ENCODE assay signal across 9 cellular contexts in genomic region chr13:102244617-102245227, GRCh38.
"Had no signal": no experiment of that assay in that cellular context is flagged by ENCODE, and none has a peak within 500 bp of the region (broad histone marks: within the 10 kb centered on the region; RNA-seq: fewer than 3 reads in every experiment).

No MANE protein-coding gene starts in this region.

- H3K4me3 ChIP-seq: GM23248, GM23338, HAP-1 had no signal

- H3K9ac ChIP-seq: GM23248 had no signal

- DNase-seq: GM23248, GOT3, H7, H9, HCEC 1CT, HFFc6 had no signal

- H3K4me2 ChIP-seq: GM23338 had no signal

- H3K27ac ChIP-seq: GM23248 had no signal

- H3K9me3 ChIP-seq: HAP-1 had no signal

- H3K36me3 ChIP-seq: HAP-1 had no signal

- ATAC-seq: GM23338, HCT116 had no signal

- H2AFZ ChIP-seq: GM23248 had no signal

- H3K4me1 ChIP-seq: HAP-1 had no signal
